ENCODE assay signal across 8 cellular contexts in genomic region chr10:97425964-97426775, GRCh38. TPM values are rescaled to one million over a fixed set of nuclear protein-coding genes. Genes with fewer than 3 reads are reported as not detected.
A peak's percentile ranks its signal among the peaks of the same experiment; 100 is the strongest.
DNase-seq lines count a peak whose midpoint lies in the region; ATAC-seq lines count a peak whose summit lies in the region.

TSS of gene PGAM1 (plus strand) at chr10:97426191. CDS start at chr10:97426308, 117 bp downstream.

- peak within 1 kb of the TSS; percentile 88 for H3K4me3 ChIP-seq in GM23248

- 1% methylated on average over 70 to 82 of the region's 90 CpGs for WGBS in GM23248 (ENCODE audit: low coverage in 1 of 2, low lambda C conversion rate in 2 of 2, missing lambda C conversion rate in 2 of 2), 2 experiments

- peak within 1 kb of the TSS; percentile 94 for H3K4me3 Mint-ChIP-seq in activated T-helper 1 cell treated with anti-CD3 and anti-CD28 coated beads, Interleukin-12 subunit alpha, Interleukin-12 subunit beta, Interleukin-2, Interleukin-4 antibody, amounts not matched to agents 30 ng/mL and 10 ng/mL and 1 ng/mL, durations not matched to agents 14 hours and 24 hours and 36 hours
- H3K4me3 Mint-ChIP-seq in naive thymus-derived CD8-positive, alpha-beta T cell = peak within 1 kb of the TSS; percentile 86 to 95 (median 94)

- peak within 1 kb of the TSS; percentile 91 for H3K27ac ChIP-seq in GM23248

- peaks cover 18% of the 10 kb centered on the region for H3K36me3 ChIP-seq in GM23248 (ENCODE audit: low read depth)

- H3K9me2 ChIP-seq in GM23248 (ENCODE audit: insufficient read depth) = no peaks in the 10 kb centered on the region

- peaks cover 46% of the 10 kb centered on the region for H3K4me1 Mint-ChIP-seq in activated T-helper 1 cell treated with anti-CD3 and anti-CD28 coated beads, Interleukin-12 subunit alpha, Interleukin-12 subunit beta, Interleukin-2, Interleukin-4 antibody, amounts not matched to agents 30 ng/mL and 10 ng/mL and 1 ng/mL, durations not matched to agents 14 hours and 24 hours and 36 hours (ENCODE audit: low read depth)
- H3K4me1 Mint-ChIP-seq in naive thymus-derived CD8-positive, alpha-beta T cell = peaks cover 7 to 54% (median 40%) of the 10 kb centered on the region in 4 donors

- POLR2A ChIA-PET in naive thymus-derived CD8-positive, alpha-beta T cell (lab: Charles Lee) = interaction anchor here (2.4 kb wide), 1 partner anchor 12 kb away, joined by 9 read pairs; no protein-coding TSS in a partner anchor

- peaks cover 2% of the 10 kb centered on the region for H3K27me3 Mint-ChIP-seq in activated T-helper 1 cell treated with anti-CD3 and anti-CD28 coated beads, Interleukin-12 subunit alpha, Interleukin-12 subunit beta, Interleukin-2, Interleukin-4 antibody, amounts not matched to agents 30 ng/mL and 10 ng/mL and 1 ng/mL, durations not matched to agents 14 hours and 24 hours and 36 hours (ENCODE audit: insufficient read depth)
- H3K27me3 Mint-ChIP-seq in naive thymus-derived CD8-positive, alpha-beta T cell = peaks cover 0 to 2% (median 0%) of the 10 kb centered on the region in 5 donors

- peaks cover 39% of the 10 kb centered on the region for H3K36me3 Mint-ChIP-seq in activated T-helper 1 cell treated with anti-CD3 and anti-CD28 coated beads, Interleukin-12 subunit alpha, Interleukin-12 subunit beta, Interleukin-2, Interleukin-4 antibody, amounts not matched to agents 30 ng/mL and 10 ng/mL and 1 ng/mL, durations not matched to agents 14 hours and 24 hours and 36 hours (ENCODE audit: low read depth)
- H3K36me3 Mint-ChIP-seq in naive thymus-derived CD8-positive, alpha-beta T cell = peaks cover 0 to 28% (median 0%) of the 10 kb centered on the region in 3 donors

- H3K79me2 ChIP-seq in GM23248 (ENCODE audit: insufficient read depth) = peaks cover 55% of the 10 kb centered on the region

- H2AFZ ChIP-seq in GM23248 = peak within 1 kb of the TSS; percentile 88

- in situ Hi-C loops in GM23248 (cut with MboI) = no loop called here

- H4K20me1 ChIP-seq in GM23248 (ENCODE audit: insufficient read depth) = no peaks in the 10 kb centered on the region; the same call in 1 of the 2 replicates

- peaks cover 43% of the 10 kb centered on the region for H3K4me1 ChIP-seq in GM23248 (ENCODE audit: insufficient read depth)

- H3K27ac Mint-ChIP-seq in activated T-helper 1 cell treated with anti-CD3 and anti-CD28 coated beads, Interleukin-12 subunit alpha, Interleukin-12 subunit beta, Interleukin-2, Interleukin-4 antibody, amounts not matched to agents 30 ng/mL and 10 ng/mL and 1 ng/mL, durations not matched to agents 14 hours and 24 hours and 36 hours = peak within 1 kb of the TSS; percentile 99
- H3K27ac Mint-ChIP-seq in naive thymus-derived CD8-positive, alpha-beta T cell = peak within 1 kb of the TSS; percentile 90 to 99 (median 93)

- H3K9me3 Mint-ChIP-seq in activated T-helper 1 cell treated with anti-CD3 and anti-CD28 coated beads, Interleukin-12 subunit alpha, Interleukin-12 subunit beta, Interleukin-2, Interleukin-4 antibody, amounts not matched to agents 30 ng/mL and 10 ng/mL and 1 ng/mL, durations not matched to agents 14 hours and 24 hours and 36 hours = no peaks in the 10 kb centered on the region
- H3K9me3 Mint-ChIP-seq in naive thymus-derived CD8-positive, alpha-beta T cell = no peaks in the 10 kb centered on the region

- H3K9ac ChIP-seq in GM23248 = peak within 1 kb of the TSS; percentile 84

- no peaks in the 10 kb centered on the region for H3K9me3 ChIP-seq in GM23248 (ENCODE audit: low read depth)

- DNase-seq in Daoy (ENCODE audit: low read depth) = peak; percentile 97
- peak; percentile 96 for DNase-seq in GM23248
- peak; percentile 98 for DNase-seq in Kasumi-1 (lab: John Stamatoyannopoulos, UW)
- DNase-seq in RKO (ENCODE audit: low spot score) = peak; percentile 96
- peak; percentile 98 for DNase-seq in activated T-helper 1 cell treated with anti-CD3 and anti-CD28 coated beads, Interleukin-12 subunit alpha, Interleukin-12 subunit beta, Interleukin-2, Interleukin-4 antibody, amounts not matched to agents 30 ng/mL and 10 ng/mL and 1 ng/mL, durations not matched to agents 14 hours and 24 hours and 36 hours (ENCODE audit: low spot score)
- DNase-seq in fibroblast of gingiva (ENCODE audit: low read depth) = peak; percentile 96
- DNase-seq in naive thymus-derived CD8-positive, alpha-beta T cell = peak; percentile 90 to 98 (median 95)
- DNase-seq in stimulated activated naive CD4-positive, alpha-beta T cell (lab: John Stamatoyannopoulos, UW) = peak; percentile 88 to 97 (median 94)

- H3K27me3 ChIP-seq in GM23248 (replicated peaks; ENCODE audit: insufficient read depth) = no peaks in the 10 kb centered on the region

- intact Hi-C loops in activated T-helper 1 cell treated with anti-CD3 and anti-CD28 coated beads, Interleukin-12 subunit alpha, Interleukin-12 subunit beta, Interleukin-2, Interleukin-4 antibody, amounts not matched to agents 30 ng/mL and 10 ng/mL and 1 ng/mL, durations not matched to agents 14 hours and 24 hours and 36 hours (cut with micrococcal nuclease) = loop anchor here (5.0 to 10.0 kb wide), 2 partner anchors 449 to 709 kb away; partner anchors contain the start of gene R3HCC1L

- ATAC-seq in naive thymus-derived CD8-positive, alpha-beta T cell = peak; percentile 89 to 91

- H3F3A ChIP-seq in GM23248 (ENCODE audit: insufficient read depth) = peaks cover 70% of the 10 kb centered on the region

- H3K4me2 ChIP-seq in GM23248 (ENCODE audit: unreplicated experiment) = peak within 1 kb of the TSS; percentile 95

RNA-seq across cellular contexts. Expression of gene PGAM1, which starts in this region (rescaled TPM):
- 506 and 508 TPM in 2 replicates for total RNA-seq in Daoy (2014; rRNA removed; shearing (Covaris generic))
- 1,144 and 1,237 TPM in 2 replicates for total RNA-seq in GM23248 (2014; rRNA removed; shearing (Covaris generic))
- polyA plus RNA-seq in GM23248 (2016; fragmentation: Nextera tagmentation; extraction: Ambion mirVana) = 879 and 921 TPM in 2 replicates
- 967 and 979 TPM in 2 replicates for total RNA-seq in activated T-helper 1 cell treated with anti-CD3 and anti-CD28 coated beads, Interleukin-12 subunit alpha, Interleukin-12 subunit beta, Interleukin-2, Interleukin-4 antibody, amounts not matched to agents 30 ng/mL and 10 ng/mL and 1 ng/mL, durations not matched to agents 14 hours and 24 hours and 36 hours
- 10 to 100 TPM; 69.6 to 72.4 TPM for total RNA-seq in naive thymus-derived CD8-positive, alpha-beta T cell
- polyA plus RNA-seq in naive thymus-derived CD8-positive, alpha-beta T cell = 100 to 1,000 TPM; 191 to 222 (median 193) TPM

Comparison
In these comparisons a context has a peak if more than half of its experiments do, and no peak if none do; other contexts are left out.
1. Peak in every context shown above with its lines: DNase-seq, ATAC-seq, H3K4me3 ChIP-seq and H3K27ac ChIP-seq.